1 cellular context compared by ENCODE assay signal in genomic region chr18:74446178-74446577, GRCh38.
TF ChIP-seq lines count a peak whose summit lies in the region.

No MANE protein-coding gene starts in this region.

TF ChIP-seq in H1, 55 proteins besides CTCF, POLR2A, EP300 and RAD21 (continued from another document):
- TF ChIP-seq SAP30 (IDR thresholded peaks at IDR 0.05; ENCODE audit: insufficient read depth, insufficient replicate concordance, low read length) (no peak), NANOG (IDR thresholded peaks at IDR 0.05; ENCODE audit: insufficient read depth, low read depth, low read length, poor library complexity, severe bottlenecking) (no peak), CBX8 (IDR thresholded peaks at IDR 0.05; ENCODE audit: borderline replicate concordance, low read depth, low read length) (no peak), KDM1A (IDR thresholded peaks at IDR 0.05; ENCODE audit: borderline replicate concordance, low read length) (no peak), CHD7 (IDR thresholded peaks at IDR 0.05; ENCODE audit: insufficient replicate concordance, low read length) (no peak), SIX5 (IDR thresholded peaks at IDR 0.05; ENCODE audit: low read depth, low read length) (no peak), SP2 (IDR thresholded peaks at IDR 0.05; ENCODE audit: low read length) (no peak), JUN (IDR thresholded peaks at IDR 0.05; ENCODE audit: low read depth, low read length) (no peak)
